22 cellular contexts compared by ENCODE assay signal in genomic region chr2:232576995-232577394, GRCh38. TPM values are rescaled to one million over a fixed set of nuclear protein-coding genes. Genes with fewer than 3 reads are reported as not detected.
DNase-seq lines count a peak whose midpoint lies in the region; ATAC-seq and TF ChIP-seq lines count a peak whose summit lies in the region.
"Had no signal": no experiment of that assay in that cellular context is flagged by ENCODE, and none has a peak within 500 bp of the region (broad histone marks: within the 10 kb centered on the region; RNA-seq: fewer than 3 reads in every experiment).

No MANE protein-coding gene starts in this region.

- no peaks in the 10 kb centered on the region for H3K27me3 Mint-ChIP-seq in activated CD4-positive, alpha-beta T cell treated with anti-CD3 and anti-CD28 coated beads, Interleukin-2, amount 10 ng/mL, durations not matched to agents 24 days and 14 days
- H3K27me3 Mint-ChIP-seq: brain had no signal

- intact Hi-C loops in gastrocnemius medialis (cut with DNase I; ENCODE audit: low total_unique reads) = no loop called here
- intact Hi-C loops in activated CD4-positive, alpha-beta T cell treated with anti-CD3 and anti-CD28 coated beads, Interleukin-2, amount 10 ng/mL, durations not matched to agents 24 days and 14 days (cut with micrococcal nuclease) = no loop called here

- H3K27ac Mint-ChIP-seq in activated CD4-positive, alpha-beta T cell treated with anti-CD3 and anti-CD28 coated beads, Interleukin-2, amount 10 ng/mL, durations not matched to agents 24 days and 14 days = no peak overlapping the region
- H3K27ac Mint-ChIP-seq: activated naive CD4-positive, alpha-beta T cell treated with anti-CD3 and anti-CD28 coated beads for 36 hours had no signal

- H3K36me3 Mint-ChIP-seq in activated CD4-positive, alpha-beta T cell treated with anti-CD3 and anti-CD28 coated beads, Interleukin-2, amount 10 ng/mL, durations not matched to agents 24 days and 14 days (ENCODE audit: low read depth) = peaks cover 31% of the 10 kb centered on the region

- no peak overlapping the region for H3K4me3 ChIP-seq in HFF-Myc (replicated peaks; ENCODE audit: low read depth, low read length)
- H3K4me3 ChIP-seq in astrocyte of the spinal cord (ENCODE audit: low read depth, low read length) = no peak overlapping the region
- H3K4me3 ChIP-seq in gastrocnemius medialis = peak overlapping the region in 1 of 4 donors; percentile 3
- H3K4me3 ChIP-seq: esophagus squamous epithelium, skin epidermis, suprapubic skin had no signal

- no peak overlapping the region for H3K4me3 Mint-ChIP-seq in activated CD4-positive, alpha-beta T cell treated with anti-CD3 and anti-CD28 coated beads, Interleukin-2, amount 10 ng/mL, durations not matched to agents 24 days and 14 days
- H3K4me3 Mint-ChIP-seq: activated naive CD4-positive, alpha-beta T cell treated with anti-CD3 and anti-CD28 coated beads for 36 hours; brain had no signal

- peaks cover 0 to 29% of the 10 kb centered on the region in 2 donors for H3K36me3 ChIP-seq in gastrocnemius medialis

- peaks cover 42 to 66% of the 10 kb centered on the region in 2 donors for H3K4me1 ChIP-seq in gastrocnemius medialis
- H3K4me1 ChIP-seq: esophagus squamous epithelium, suprapubic skin had no signal

- peak overlapping the region; percentile 85 to 93 (median 88) for H3K27ac ChIP-seq in gastrocnemius medialis
- H3K27ac ChIP-seq: esophagus squamous epithelium, RWPE1, skin epidermis, suprapubic skin had no signal

- no peak for TF ChIP-seq POLR2A in gastrocnemius medialis (IDR thresholded peaks at IDR 0.05)

- TF ChIP-seq CTCF in HFF-Myc (IDR thresholded peaks at IDR 0.05; ENCODE audit: low read depth, low read length, missing control alignments) (no peak), astrocyte of the spinal cord (IDR thresholded peaks at IDR 0.05; ENCODE audit: low read depth, low read length) (no peak), gastrocnemius medialis (IDR thresholded peaks at IDR 0.05 in 4 of 5, conservative IDR thresholded peaks at IDR 0.05 in 1 of 5) (no peak)

- peak in 1 of 2 donors; percentile 20 for ATAC-seq in gastrocnemius medialis
- no peak for ATAC-seq in HG03442 (IDR thresholded peaks at IDR 0.05; ENCODE audit: unreplicated experiment)

- no peaks in the 10 kb centered on the region for H3K9me3 Mint-ChIP-seq in activated CD4-positive, alpha-beta T cell treated with anti-CD3 and anti-CD28 coated beads, Interleukin-2, amount 10 ng/mL, durations not matched to agents 24 days and 14 days
- H3K9me3 Mint-ChIP-seq: activated naive CD4-positive, alpha-beta T cell treated with anti-CD3 and anti-CD28 coated beads for 36 hours; brain had no signal

- no peaks in the 10 kb centered on the region for H3K9me3 ChIP-seq in gastrocnemius medialis
- H3K9me3 ChIP-seq: esophagus squamous epithelium, suprapubic skin had no signal

- no peaks in the 10 kb centered on the region for H3K27me3 ChIP-seq in gastrocnemius medialis
- H3K27me3 ChIP-seq: esophagus squamous epithelium, suprapubic skin had no signal

- in situ Hi-C loops in astrocyte of the spinal cord (cut with HindIII; ENCODE audit: low sequenced_read_pairs) (no loop called here), gastrocnemius medialis (cut with MboI; ENCODE audit: low sequenced_read_pairs in 4 of 4) (no loop called here)

- DNase-seq in HFF-Myc (ENCODE audit: extremely low read depth, low read depth) (peak; percentile 1), astrocyte of the spinal cord (ENCODE audit: low read depth, low spot score) (peak; percentile 59), glomerular visceral epithelial cell (ENCODE audit: extremely low spot score) (peak; percentile 23), gastrocnemius medialis (no peak), amniotic stem cell (lab: John Stamatoyannopoulos, UW) (no peak), HT-29 (ENCODE audit: low spot score) (no peak)
- no peak for DNase-seq in activated CD4-positive, alpha-beta T cell treated with anti-CD3 and anti-CD28 coated beads, Interleukin-2, amount 10 ng/mL, durations not matched to agents 24 days and 14 days
- DNase-seq: activated CD4-positive, alpha-beta T cell treated with anti-CD3 and anti-CD28 coated beads, Interleukin-2, amount 50 U/mL, for 48 hours; activated naive CD4-positive, alpha-beta T cell treated with anti-CD3 and anti-CD28 coated beads for 36 hours; Calu3; esophagus squamous epithelium; left cardiac atrium; NCI-H187; NK-92 treated with Interleukin-12 subunit alpha and Interleukin-12 subunit beta, amount 100 ng/mL, for 24 hours; occipital lobe; stimulated activated CD4-positive, alpha-beta T cell treated with anti-CD3 and anti-CD28 coated beads, Interleukin-4, amount 100 ng/mL, for 4 hours had no signal

- peaks cover 9% of the 10 kb centered on the region for H3K4me1 Mint-ChIP-seq in activated CD4-positive, alpha-beta T cell treated with anti-CD3 and anti-CD28 coated beads, Interleukin-2, amount 10 ng/mL, durations not matched to agents 24 days and 14 days

RNA-seq across cellular contexts. Expression of gene EIF4E2, which starts 26.5 kb away (rescaled TPM):
- 100 to 1,000 TPM in 1 of 4 donors, 10 to 100 TPM in 3; 57.9 to 111 (median 71.2) TPM for total RNA-seq in gastrocnemius medialis
- 89.9 and 93.2 TPM in 2 replicates for total RNA-seq in activated CD4-positive, alpha-beta T cell treated with anti-CD3 and anti-CD28 coated beads, Interleukin-2, amount 10 ng/mL, durations not matched to agents 24 days and 14 days
- total RNA-seq in HT-29 (2014; rRNA removed; shearing (Covaris generic)) = 77.5 and 87.8 TPM in 2 replicates

RNA-seq across cellular contexts. Expression of gene TIGD1, which starts 26.6 kb away (rescaled TPM):
- total RNA-seq in gastrocnemius medialis = 1 to 10 TPM; 1.4 to 3.0 (median 2.1) TPM
- total RNA-seq in activated CD4-positive, alpha-beta T cell treated with anti-CD3 and anti-CD28 coated beads, Interleukin-2, amount 10 ng/mL, durations not matched to agents 24 days and 14 days = 8.5 and 9.4 TPM in 2 replicates
- 6.0 and 7.0 TPM in 2 replicates for total RNA-seq in HT-29 (2014; rRNA removed; shearing (Covaris generic))

RNA-seq across cellular contexts. Expression of gene CHRNG, which starts 37.5 kb away (rescaled TPM):
- 10 to 100 TPM in 3 of 4 donors, 1 to 10 TPM in 1; 3.5 to 57.5 (median 24.6) TPM for total RNA-seq in gastrocnemius medialis
- not detected in 2 replicates for total RNA-seq in activated CD4-positive, alpha-beta T cell treated with anti-CD3 and anti-CD28 coated beads, Interleukin-2, amount 10 ng/mL, durations not matched to agents 24 days and 14 days
- total RNA-seq in HT-29 (2014; rRNA removed; shearing (Covaris generic)) = not detected in 2 replicates
- total RNA-seq: activated naive CD4-positive, alpha-beta T cell treated with anti-CD3 and anti-CD28 coated beads for 36 hours; Calu3; esophagus squamous epithelium; left cardiac atrium; mucosa of gallbladder; suprapubic skin had no signal

RNA-seq across cellular contexts. Expression of gene CHRND, which starts 51.0 kb away (rescaled TPM):
- total RNA-seq in gastrocnemius medialis = 100 to 1,000 TPM in 1 of 4 donors, 10 to 100 TPM in 3; 49.1 to 119 (median 81.1) TPM
- total RNA-seq in activated CD4-positive, alpha-beta T cell treated with anti-CD3 and anti-CD28 coated beads, Interleukin-2, amount 10 ng/mL, durations not matched to agents 24 days and 14 days = not detected in 2 replicates
- total RNA-seq in HT-29 (2014; rRNA removed; shearing (Covaris generic)) = not detected in 2 replicates
- total RNA-seq: activated naive CD4-positive, alpha-beta T cell treated with anti-CD3 and anti-CD28 coated beads for 36 hours; Calu3; esophagus squamous epithelium; mucosa of gallbladder; occipital lobe; suprapubic skin had no signal

RNA-seq across cellular contexts. Expression of gene EFHD1, which starts 56.4 kb away (rescaled TPM):
- total RNA-seq in gastrocnemius medialis = 10 to 100 TPM; 13.4 to 29.0 (median 13.9) TPM
- total RNA-seq in activated CD4-positive, alpha-beta T cell treated with anti-CD3 and anti-CD28 coated beads, Interleukin-2, amount 10 ng/mL, durations not matched to agents 24 days and 14 days = 0.31 and 0.49 TPM in 2 replicates
- not detected in 2 replicates for total RNA-seq in HT-29 (2014; rRNA removed; shearing (Covaris generic))

Comparison
In these comparisons a context has a peak if more than half of its experiments do, and no peak if none do; other contexts are left out.
1. DNase-seq: peak in HFF-Myc (single experiment), astrocyte of the spinal cord (single experiment) and glomerular visceral epithelial cell (single experiment); none in gastrocnemius medialis (0 of 2), amniotic stem cell (single experiment), activated CD4-positive, alpha-beta T cell treated with anti-CD3 and anti-CD28 coated beads, Interleukin-2, amount 10 ng/mL, durations not matched to agents 24 days and 14 days (single experiment) and HT-29 (single experiment).